8 cellular contexts compared by ENCODE assay signal in the genomic region with DNA sequence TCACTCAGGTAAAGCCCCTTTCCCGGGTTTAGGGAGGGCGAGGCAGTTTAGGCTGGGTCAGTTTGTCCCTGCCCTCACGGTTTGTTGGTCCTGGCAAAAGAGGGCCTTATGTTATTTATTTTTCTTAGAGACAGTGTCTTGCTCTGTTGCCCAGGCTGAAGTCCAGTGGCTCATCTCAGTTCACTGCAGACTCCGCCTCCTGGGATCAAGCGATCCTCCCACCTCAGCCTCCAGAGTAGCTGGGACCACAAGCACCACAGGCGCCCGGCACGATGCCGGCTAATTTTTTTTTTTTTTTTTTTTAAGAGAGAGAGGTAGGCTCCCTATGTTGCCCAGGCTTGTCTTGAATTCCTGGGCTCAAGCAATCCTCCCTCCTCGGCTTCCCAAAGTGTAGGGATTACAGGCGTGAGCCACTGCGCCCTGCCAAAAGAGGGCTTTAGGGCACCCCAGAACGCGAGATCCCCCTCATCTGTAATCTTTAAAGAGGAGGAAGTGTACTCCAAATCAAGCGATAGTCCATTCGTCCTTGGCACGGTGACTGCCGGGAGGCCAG. TPM values are rescaled to one million over a fixed set of nuclear protein-coding genes. Genes with fewer than 3 reads are reported as not detected.
A peak's percentile ranks its signal among the peaks of the same experiment; 100 is the strongest.
DNase-seq lines count a peak whose midpoint lies in the region; ATAC-seq, FAIRE-seq and TF ChIP-seq lines count a peak whose summit lies in the region.

No MANE protein-coding gene starts in this region.

- H3K27ac ChIP-seq in right cardiac atrium (ENCODE audit: low read length) = peak overlapping the region; percentile 76
- H3K27ac ChIP-seq in small intestine (ENCODE audit: low read depth in 1 of 2, low read length in 1 of 2) = peak overlapping the region; percentile 87 to 95

- no peak for FAIRE-seq in small intestine (lab: Jason Lieb, UNC)

- WGBS in right cardiac atrium = 31% methylated on average over 18 of the region's 18 CpGs
- WGBS in small intestine, 3 donors = 30 to 35% (median 33%) methylated on average over 18 of the region's 18 CpGs

- H3K27ac Mint-ChIP-seq in Caco-2 (ENCODE audit: unreplicated experiment) = peak overlapping the region; percentile 96
- peak overlapping the region; percentile 94 for H3K27ac Mint-ChIP-seq in activated naive CD4-positive, alpha-beta T cell treated with anti-CD3 and anti-CD28 coated beads, Interleukin-2, amount 10 ng/mL, durations not matched to agents 7 days and 5 days

- H3K27me3 Mint-ChIP-seq in Caco-2 (ENCODE audit: insufficient read depth, unreplicated experiment) = peaks cover 2% of the 10 kb centered on the region
- H3K27me3 Mint-ChIP-seq in activated naive CD4-positive, alpha-beta T cell treated with anti-CD3 and anti-CD28 coated beads, Interleukin-2, amount 10 ng/mL, durations not matched to agents 7 days and 5 days = no peaks in the 10 kb centered on the region

- peak overlapping the region; percentile 90 for H3K4me3 Mint-ChIP-seq in Caco-2 (ENCODE audit: unreplicated experiment)
- H3K4me3 Mint-ChIP-seq in activated naive CD4-positive, alpha-beta T cell treated with anti-CD3 and anti-CD28 coated beads, Interleukin-2, amount 10 ng/mL, durations not matched to agents 7 days and 5 days = peak overlapping the region; percentile 97

- POLR2A ChIA-PET in Caco-2 (lab: Charles Lee) = interaction anchor here (0.6 to 2.4 kb wide), 5 partner anchors 13 to 232 kb away, joined by 3 to 24 read pairs (median 4); no protein-coding TSS in a partner anchor

- H3K4me1 ChIP-seq in Caco-2 = no peaks in the 10 kb centered on the region
- no peaks in the 10 kb centered on the region for H3K4me1 ChIP-seq in right cardiac atrium (ENCODE audit: control insufficient read depth, insufficient read depth, low read length)
- H3K4me1 ChIP-seq in small intestine (ENCODE audit: control insufficient read depth in 2 of 2, insufficient read depth in 1 of 2, low read depth in 1 of 2, low read length in 1 of 2) = no peaks in the 10 kb centered on the region

- H3K27me3 ChIP-seq in Caco-2 (replicated peaks; ENCODE audit: control insufficient read depth, insufficient read depth, low read length) (no peaks in the 10 kb centered on the region), right cardiac atrium (ENCODE audit: control insufficient read depth, insufficient read depth) (no peaks in the 10 kb centered on the region), small intestine (ENCODE audit: control insufficient read depth in 2 of 2, insufficient read depth in 2 of 2, low read length in 2 of 2) (no peaks in the 10 kb centered on the region)

- peak overlapping the region; percentile 54 for H3K4me3 ChIP-seq in Caco-2 (ENCODE audit: low read depth, low read length)
- peak overlapping the region; percentile 72 for H3K4me3 ChIP-seq in right cardiac atrium (ENCODE audit: low read length)
- peak overlapping the region; percentile 54 to 55 for H3K4me3 ChIP-seq in small intestine (ENCODE audit: low read depth in 1 of 2, low read length in 2 of 2)

- CTCF ChIA-PET in Caco-2 (lab: Charles Lee) = interaction anchor here (1.9 kb wide), 1 partner anchor 28 kb away, joined by 20 read pairs; no protein-coding TSS in a partner anchor
- CTCF ChIA-PET in activated naive CD4-positive, alpha-beta T cell treated with anti-CD3 and anti-CD28 coated beads, Interleukin-2, amount 10 ng/mL, durations not matched to agents 7 days and 5 days (lab: Charles Lee) = no interaction called here

- H3K9me3 ChIP-seq in Caco-2 (no peaks in the 10 kb centered on the region), right cardiac atrium (ENCODE audit: control insufficient read depth, low read length) (no peaks in the 10 kb centered on the region), small intestine (ENCODE audit: control insufficient read depth, low read depth) (no peaks in the 10 kb centered on the region)

- DNase-seq in Caco-2 (peak in 1 of 2 experiments; percentile 53), right cardiac atrium (peak; percentile 24 to 58 (median 56)), small intestine (peak; percentile 35), AG08395 (ENCODE audit: low spot score) (no peak), DMS153 (lab: John Stamatoyannopoulos, UW) (no peak)
- DNase-seq in activated naive CD4-positive, alpha-beta T cell treated with anti-CD3 and anti-CD28 coated beads, Interleukin-2, amount 10 ng/mL, durations not matched to agents 7 days and 5 days = peak; percentile 25

- ATAC-seq in HG02884 (IDR thresholded peaks at IDR 0.05; ENCODE audit: unreplicated experiment) = peak; percentile 0
- ATAC-seq in right cardiac atrium = peak; percentile 33 to 34
- no peak for ATAC-seq in GM19463 (IDR thresholded peaks at IDR 0.05; ENCODE audit: unreplicated experiment)

- TSS peak; percentile 81 for BruUV-seq in Caco-2 (replicated peaks; lab: Mats Ljungman, UMichigan)

- H3K4me1 Mint-ChIP-seq in Caco-2 (ENCODE audit: low read depth, unreplicated experiment) = peaks cover 9% of the 10 kb centered on the region
- peaks cover 16% of the 10 kb centered on the region for H3K4me1 Mint-ChIP-seq in activated naive CD4-positive, alpha-beta T cell treated with anti-CD3 and anti-CD28 coated beads, Interleukin-2, amount 10 ng/mL, durations not matched to agents 7 days and 5 days

- peaks cover 13% of the 10 kb centered on the region for H3K9me3 Mint-ChIP-seq in Caco-2 (ENCODE audit: unreplicated experiment)
- no peaks in the 10 kb centered on the region for H3K9me3 Mint-ChIP-seq in activated naive CD4-positive, alpha-beta T cell treated with anti-CD3 and anti-CD28 coated beads, Interleukin-2, amount 10 ng/mL, durations not matched to agents 7 days and 5 days

- TF ChIP-seq CTCF in Caco-2 (IDR thresholded peaks at IDR 0.05; ENCODE audit: insufficient read depth in 1 of 2, low read depth in 1 of 2, low read length in 1 of 2, severe bottlenecking in 1 of 2, unreplicated experiment in 1 of 2) = no peak

- H3K36me3 ChIP-seq in Caco-2 (ENCODE audit: control insufficient read depth, insufficient read depth, low read length) (no peaks in the 10 kb centered on the region), small intestine (ENCODE audit: control insufficient read depth in 2 of 2, insufficient read depth in 2 of 2, low read length in 2 of 2) (peaks cover 2 to 4% of the 10 kb centered on the region in 2 donors)

- peaks cover 41% of the 10 kb centered on the region for H3K36me3 Mint-ChIP-seq in Caco-2 (ENCODE audit: insufficient read depth, unreplicated experiment)
- H3K36me3 Mint-ChIP-seq in activated naive CD4-positive, alpha-beta T cell treated with anti-CD3 and anti-CD28 coated beads, Interleukin-2, amount 10 ng/mL, durations not matched to agents 7 days and 5 days = peaks cover 15% of the 10 kb centered on the region

- intact Hi-C loops in Caco-2 (cut with micrococcal nuclease; ENCODE audit: unreplicated experiment) (loop anchor here (1.0 kb wide), 3 partner anchors 29 to 230 kb away; partner anchors contain the start of gene ZNF33B), right cardiac atrium (cut with DNase I) (no loop called here)

RNA-seq across cellular contexts. Expression of gene BMS1, which starts 0.6 kb away (rescaled TPM):
- total RNA-seq in Caco-2 (2022) = 36.3 and 38.2 TPM in 2 replicates
- total RNA-seq in right cardiac atrium = 10 to 100 TPM; 10.6 to 13.1 (median 12.1) TPM
- polyA plus RNA-seq in right cardiac atrium = 6.8 TPM
- 10 to 100 TPM in 1 of 3 donors, 1 to 10 TPM in 2; 6.8 to 10.6 (median 7.4) TPM for polyA plus RNA-seq in small intestine

Comparison
In these comparisons a context has a peak if more than half of its experiments do, and no peak if none do; other contexts are left out.
1. DNase-seq: peak in activated naive CD4-positive, alpha-beta T cell treated with anti-CD3 and anti-CD28 coated beads, Interleukin-2, amount 10 ng/mL, durations not matched to agents 7 days and 5 days (single experiment), right cardiac atrium (3 of 3) and small intestine (single experiment); none in AG08395 (single experiment) and DMS153 (single experiment).
2. Peak in every context shown above with its lines, with median percentiles within 50 percentile points of each other: H3K4me3 ChIP-seq.